In the genomic region with DNA sequence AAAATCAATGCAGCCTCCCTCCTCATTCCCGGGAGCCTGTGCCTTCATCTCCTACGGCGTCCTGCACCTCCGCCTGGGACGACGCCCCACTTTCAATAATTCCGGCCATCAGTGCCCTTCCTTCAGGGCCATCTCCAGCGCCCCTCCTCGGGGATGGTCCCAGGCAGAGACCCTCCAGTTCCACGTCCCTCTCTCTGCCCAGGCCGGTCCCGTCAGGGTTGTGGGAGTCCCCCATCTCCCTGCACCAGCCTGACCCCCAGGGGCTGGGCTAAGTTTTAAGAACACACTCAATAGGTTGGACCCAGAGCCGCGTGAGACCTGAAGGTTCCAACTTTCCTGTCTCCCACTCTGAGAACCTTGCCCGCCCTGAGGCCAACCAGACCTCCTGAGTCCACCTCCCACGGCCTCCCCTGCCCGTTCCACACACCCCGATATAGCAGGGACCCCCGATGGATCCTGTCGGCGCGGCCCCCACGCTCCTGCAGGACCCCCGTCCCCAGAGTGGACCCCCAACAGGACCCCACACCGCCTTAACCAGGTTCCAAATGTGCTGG, we compare ENCODE assay signal across 6 cellular contexts. TPM values are rescaled to one million over a fixed set of nuclear protein-coding genes. Genes with fewer than 3 reads are reported as not detected.
A peak's percentile ranks its signal among the peaks of the same experiment; 100 is the strongest.
DNase-seq lines count a peak whose midpoint lies in the region; ATAC-seq and TF ChIP-seq lines count a peak whose summit lies in the region.

No MANE protein-coding gene starts in this region.

- H4K5ac ChIP-seq in H9 (ENCODE audit: insufficient read length, low read depth, low read length): no peak overlapping the region

- peak overlapping the region; percentile 72 for H3K4me2 ChIP-seq in H9 (ENCODE audit: insufficient read depth, insufficient read length, low read length)

- H4K20me1 ChIP-seq in H9 (ENCODE audit: control insufficient read depth, insufficient read depth, insufficient read length): peaks cover 3% of the 10 kb centered on the region

- H2AFZ ChIP-seq in H9 (ENCODE audit: low read length): no peak overlapping the region

- no peak overlapping the region for H2AK5ac ChIP-seq in H9 (ENCODE audit: insufficient read length, low read length)

- no peaks in the 10 kb centered on the region; the same call in 1 of the 2 replicates for H3K27me3 ChIP-seq in H9 (ENCODE audit: insufficient read depth, low read length)
- H3K27me3 ChIP-seq in naive thymus-derived CD4-positive, alpha-beta T cell (ENCODE audit: control insufficient read depth in 2 of 2, insufficient read depth in 2 of 2, low read length in 2 of 2): no peaks in the 10 kb centered on the region

- H3K14ac ChIP-seq in H9 (ENCODE audit: insufficient read depth, low read length): no peak overlapping the region

- in situ Hi-C loops in astrocyte of the spinal cord (cut with HindIII; ENCODE audit: low sequenced_read_pairs): no loop called here

- intact Hi-C loops in naive thymus-derived CD4-positive, alpha-beta T cell (cut with micrococcal nuclease): loop anchor here (1.0 to 5.0 kb wide), 11 partner anchors 35 to 640 kb away; a partner anchor contains a TSS

- H2BK12ac ChIP-seq in H9 (ENCODE audit: insufficient read length, low read depth, low read length): no peak overlapping the region

- H3K23ac ChIP-seq in H9 (ENCODE audit: insufficient read length, low read depth, low read length): no peak overlapping the region

- no peak overlapping the region for H3K56ac ChIP-seq in H9 (ENCODE audit: insufficient read length, low read depth, low read length)

- POLR2A ChIA-PET in naive thymus-derived CD4-positive, alpha-beta T cell (lab: Charles Lee): interaction anchor here (0.9 kb wide), 1 partner anchor 73 kb away, joined by 3 read pairs; no protein-coding TSS in a partner anchor

- H3K4ac ChIP-seq in H9 (ENCODE audit: low read depth, low read length): no peak overlapping the region

- H3K27ac Mint-ChIP-seq in H9: no peak overlapping the region
- H3K27ac Mint-ChIP-seq in naive thymus-derived CD4-positive, alpha-beta T cell: peak overlapping the region in 8 of 9 donors; percentile 84 to 97 (median 93)

- CTCF ChIA-PET in naive thymus-derived CD4-positive, alpha-beta T cell (lab: Charles Lee): interaction anchor here (0.7 kb wide), 1 partner anchor 44 kb away, joined by 3 read pairs; no protein-coding TSS in a partner anchor

- no peaks in the 10 kb centered on the region for H3K4me1 ChIP-seq in H9 (ENCODE audit: insufficient read depth, low read length)
- H3K4me1 ChIP-seq in naive thymus-derived CD4-positive, alpha-beta T cell (ENCODE audit: control insufficient read depth in 2 of 2, insufficient read depth in 2 of 2, low read length in 2 of 2): peaks cover 8 to 9% of the 10 kb centered on the region in 2 donors

- H3K79me1 ChIP-seq in H9 (ENCODE audit: insufficient read depth, low read depth, low read length, poor library complexity, severe bottlenecking): no peaks in the 10 kb centered on the region

- no peak for ATAC-seq in naive thymus-derived CD4-positive, alpha-beta T cell
- ATAC-seq in GM21526 (IDR thresholded peaks at IDR 0.05; ENCODE audit: low FRiP score, unreplicated experiment): no peak

- peak; percentile 26 for DNase-seq in H9
- no peak for DNase-seq in astrocyte of the spinal cord (ENCODE audit: low read depth, low spot score)
- no peak for DNase-seq in naive thymus-derived CD4-positive, alpha-beta T cell
- no peak for DNase-seq in NK-92 treated with Interleukin-12 subunit alpha and Interleukin-12 subunit beta, amount 100 ng/mL, for 24 hours (lab: John Stamatoyannopoulos, UW)
- DNase-seq in NCI-H510A (lab: John Stamatoyannopoulos, UW): no peak

- TF ChIP-seq CTCF in H9 (conservative IDR thresholded peaks at IDR 0.05): no peak
- TF ChIP-seq CTCF in astrocyte of the spinal cord (IDR thresholded peaks at IDR 0.05; ENCODE audit: low read depth, low read length): no peak

- H3K4me3 ChIP-seq in astrocyte of the spinal cord (ENCODE audit: low read depth, low read length): peak overlapping the region; percentile 84
- H3K4me3 ChIP-seq in naive thymus-derived CD4-positive, alpha-beta T cell (ENCODE audit: low read length): peak overlapping the region; percentile 84

- no peak overlapping the region for H4K91ac ChIP-seq in H9 (ENCODE audit: insufficient read length, low read depth, low read length)

- peaks cover 14 to 15% of the 10 kb centered on the region in 2 experiments for H3K4me1 Mint-ChIP-seq in H9
- peaks cover 20 to 41% (median 29%) of the 10 kb centered on the region in 7 donors for H3K4me1 Mint-ChIP-seq in naive thymus-derived CD4-positive, alpha-beta T cell

- no peaks in the 10 kb centered on the region for H3K79me2 ChIP-seq in H9 (ENCODE audit: insufficient read depth, low read length)

- no peak overlapping the region for H2BK20ac ChIP-seq in H9 (ENCODE audit: low read depth, low read length, poor library complexity, severe bottlenecking)

- H3K9me3 Mint-ChIP-seq in H9: peaks cover 5 to 7% of the 10 kb centered on the region in 2 experiments
- peaks cover 0 to 4% (median 0%) of the 10 kb centered on the region in 11 donors for H3K9me3 Mint-ChIP-seq in naive thymus-derived CD4-positive, alpha-beta T cell

- H2BK5ac ChIP-seq in H9 (ENCODE audit: insufficient read length, low read length): no peak overlapping the region

- H3K36me3 ChIP-seq in naive thymus-derived CD4-positive, alpha-beta T cell (ENCODE audit: control insufficient read depth in 2 of 3, insufficient read depth in 3 of 3, low read length in 3 of 3): no peaks in the 10 kb centered on the region

- no peak overlapping the region for H3K18ac ChIP-seq in H9 (ENCODE audit: insufficient read length, low read depth, low read length)

- H3K27me3 Mint-ChIP-seq in H9 (ENCODE audit: low read depth): peaks cover 38% of the 10 kb centered on the region
- H3K27me3 Mint-ChIP-seq in naive thymus-derived CD4-positive, alpha-beta T cell: no peaks in the 10 kb centered on the region

- no peak overlapping the region for H2BK120ac ChIP-seq in H9 (ENCODE audit: low read depth, low read length, poor library complexity, severe bottlenecking)

- no peak overlapping the region for H4K8ac ChIP-seq in H9 (replicated peaks; ENCODE audit: insufficient read length, low read depth, low read length)

- H3K36me3 Mint-ChIP-seq in H9 (ENCODE audit: insufficient read depth in 1 of 3, low read depth in 3 of 3): peaks cover 7 to 11% (median 9%) of the 10 kb centered on the region in 3 experiments
- H3K36me3 Mint-ChIP-seq in naive thymus-derived CD4-positive, alpha-beta T cell: peaks cover 0 to 14% (median 0%) of the 10 kb centered on the region in 5 donors

- H2BK15ac ChIP-seq in H9 (ENCODE audit: low read depth, low read length): no peak overlapping the region

- no peak overlapping the region for H3T11ph ChIP-seq in H9 (ENCODE audit: low read length)

- H3K23me2 ChIP-seq in H9 (ENCODE audit: insufficient read length, low read depth, low read length, poor library complexity, severe bottlenecking): peaks cover 14% of the 10 kb centered on the region

- no peaks in the 10 kb centered on the region for H3K9me3 ChIP-seq in H9 (ENCODE audit: control insufficient read depth, low read depth, low read length)
- no peaks in the 10 kb centered on the region for H3K9me3 ChIP-seq in naive thymus-derived CD4-positive, alpha-beta T cell (ENCODE audit: control insufficient read depth in 2 of 3, low read length in 3 of 3)

- H3K4me3 Mint-ChIP-seq in H9: peak overlapping the region; percentile 96 to 99
- peak overlapping the region; percentile 83 to 100 (median 98) for H3K4me3 Mint-ChIP-seq in naive thymus-derived CD4-positive, alpha-beta T cell

- H3K27ac ChIP-seq in H9 (ENCODE audit: insufficient read length, low read depth, low read length): no peak overlapping the region
- peak overlapping the region; percentile 90 for H3K27ac ChIP-seq in naive thymus-derived CD4-positive, alpha-beta T cell (ENCODE audit: low read depth, low read length)

- peak overlapping the region; percentile 43 for H3K9ac ChIP-seq in H9 (ENCODE audit: extremely low read depth, insufficient read length, low read length)

- WGBS in H9 (ENCODE audit: extremely low coverage, insufficient read length, low lambda C conversion rate): no CpG with 5 or more reads among the region's 25 CpGs

RNA-seq across cellular contexts. Expression of a gene that starts 0.6 kb away (rescaled TPM):
- 40.9 and 41.7 TPM in 2 replicates for total RNA-seq in H9 (2021)
- 10 to 100 TPM; 15.8 to 32.7 (median 23.5) TPM for total RNA-seq in naive thymus-derived CD4-positive, alpha-beta T cell
- polyA plus RNA-seq in naive thymus-derived CD4-positive, alpha-beta T cell: 10 to 100 TPM; 17.2 to 29.5 TPM

RNA-seq across cellular contexts. Expression of a gene that starts 32.4 kb away (rescaled TPM):
- total RNA-seq in H9 (2021): 1.3 TPM in 2 replicates
- 1 to 10 TPM; 3.0 to 6.4 (median 4.9) TPM for total RNA-seq in naive thymus-derived CD4-positive, alpha-beta T cell
- under 1 TPM in 1 of 2 donors, not detected in 1; 0.27 TPM for polyA plus RNA-seq in naive thymus-derived CD4-positive, alpha-beta T cell

RNA-seq across cellular contexts. Expression of a gene that starts 54.3 kb away (rescaled TPM):
- 20.4 and 21.7 TPM in 2 replicates for total RNA-seq in H9 (2021)
- 10 to 100 TPM; 22.6 to 48.2 (median 42.7) TPM for total RNA-seq in naive thymus-derived CD4-positive, alpha-beta T cell
- polyA plus RNA-seq in naive thymus-derived CD4-positive, alpha-beta T cell: 10 to 100 TPM; 21.9 to 23.0 TPM

RNA-seq across cellular contexts. Expression of a gene that starts 54.4 kb away (rescaled TPM):
- total RNA-seq in H9 (2021): 78.9 and 81.8 TPM in 2 replicates
- 100 to 1,000 TPM in 1 of 5 experiments, 10 to 100 TPM in 4; 60.8 to 114 (median 74.9) TPM for total RNA-seq in naive thymus-derived CD4-positive, alpha-beta T cell
- polyA plus RNA-seq in naive thymus-derived CD4-positive, alpha-beta T cell: 10 to 100 TPM; 81.6 to 90.1 TPM

Comparison
In these comparisons a context has a peak if more than half of its experiments do, and no peak if none do; other contexts are left out.
1. H3K27ac Mint-ChIP-seq: peak in naive thymus-derived CD4-positive, alpha-beta T cell (8 of 9); none in H9 (0 of 3).